ENCODE assay signal across 8 cellular contexts in the genomic region with DNA sequence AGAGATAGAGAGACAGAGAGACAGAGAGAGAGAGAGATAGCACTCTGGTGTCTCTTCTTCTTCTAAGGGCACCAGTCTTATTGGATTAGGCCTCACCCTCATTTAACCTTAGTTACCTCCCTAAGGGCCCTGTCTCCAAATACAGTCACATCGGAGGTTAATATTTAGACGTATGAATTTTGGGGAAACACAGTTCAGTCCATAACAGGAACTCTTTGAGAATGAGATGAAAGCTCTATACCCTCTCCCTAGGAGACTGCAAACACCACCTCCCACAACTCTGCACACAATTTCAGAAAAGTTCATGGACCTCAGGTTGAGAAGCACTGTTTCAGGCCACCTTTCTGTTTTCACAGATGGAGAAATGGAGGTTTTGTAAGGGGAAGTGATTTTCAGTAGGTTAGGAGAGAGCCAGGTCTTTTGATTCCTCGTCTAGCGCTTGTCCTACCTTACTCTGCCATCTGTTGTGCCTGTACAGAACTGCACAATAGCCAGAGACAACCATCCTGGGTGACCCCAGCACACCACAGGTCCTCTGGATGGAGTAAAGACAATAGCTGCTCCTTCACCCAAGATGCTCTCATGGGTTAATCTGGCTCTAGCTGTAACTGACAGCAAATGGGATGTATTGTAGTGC. TPM values are rescaled to one million over a fixed set of nuclear protein-coding genes. Genes with fewer than 3 reads are reported as not detected.
DNase-seq lines count a peak whose midpoint lies in the region; ATAC-seq and TF ChIP-seq lines count a peak whose summit lies in the region.

No MANE protein-coding gene starts in this region.

- ATAC-seq in GM19025 (IDR thresholded peaks at IDR 0.05; ENCODE audit: low read depth, unreplicated experiment) = peak; percentile 83
- peak; percentile 83 for ATAC-seq in HG03378 (IDR thresholded peaks at IDR 0.05; ENCODE audit: unreplicated experiment)
- ATAC-seq in stimulated activated naive B cell treated with anti-CD40 and anti-IgM and Interleukin-4, amounts not matched to agents 10 μg/mL and 1 μg/mL and 100 μg/mL, for 72 hours (replicated peaks) = peak; percentile 91 to 92
- no peak for ATAC-seq in gastroesophageal sphincter

- H3K9me3 ChIP-seq in gastroesophageal sphincter = no peaks in the 10 kb centered on the region

- H3K27me3 ChIP-seq in gastroesophageal sphincter = no peaks in the 10 kb centered on the region

- H3K4me1 ChIP-seq in gastroesophageal sphincter = no peaks in the 10 kb centered on the region

- TF ChIP-seq POLR2A in gastroesophageal sphincter (IDR thresholded peaks at IDR 0.05) = no peak

- no peak overlapping the region for H3K4me3 ChIP-seq in gastroesophageal sphincter

- H3K27me3 Mint-ChIP-seq in activated naive CD4-positive, alpha-beta T cell treated with anti-CD3 and anti-CD28 coated beads, Interleukin-2, amount 50 U/mL, for 24 hours = no peaks in the 10 kb centered on the region
- H3K27me3 Mint-ChIP-seq in stimulated activated naive B cell treated with anti-CD40 and anti-IgM and Interleukin-4, amounts not matched to agents 10 μg/mL and 1 μg/mL and 100 μg/mL, for 72 hours = no peaks in the 10 kb centered on the region

- H3K4me1 Mint-ChIP-seq in activated naive CD4-positive, alpha-beta T cell treated with anti-CD3 and anti-CD28 coated beads, Interleukin-2, amount 50 U/mL, for 24 hours = peaks cover 13% of the 10 kb centered on the region
- H3K4me1 Mint-ChIP-seq in stimulated activated naive B cell treated with anti-CD40 and anti-IgM and Interleukin-4, amounts not matched to agents 10 μg/mL and 1 μg/mL and 100 μg/mL, for 72 hours = peaks cover 3 to 5% of the 10 kb centered on the region in 2 donors

- H3K36me3 ChIP-seq in gastroesophageal sphincter = no peaks in the 10 kb centered on the region

- H3K27ac ChIP-seq in gastroesophageal sphincter = no peak overlapping the region

- DNase-seq in DMS53 (lab: John Stamatoyannopoulos, UW) (peak; percentile 66), NCI-H1105 treated with DMSO at 0.1 percent for 48 hours (lab: John Stamatoyannopoulos, UW) (no peak)
- DNase-seq in stimulated activated naive B cell treated with anti-CD40 and anti-IgM and Interleukin-4, amounts not matched to agents 10 μg/mL and 1 μg/mL and 100 μg/mL, for 72 hours = no peak
- no peak for DNase-seq in stimulated activated CD8-positive, alpha-beta memory T cell treated with anti-CD3 and anti-CD28 coated beads, Interleukin-4, amount 100 ng/mL, for 48 hours

- no peaks in the 10 kb centered on the region for H3K9me3 Mint-ChIP-seq in activated naive CD4-positive, alpha-beta T cell treated with anti-CD3 and anti-CD28 coated beads, Interleukin-2, amount 50 U/mL, for 24 hours
- peaks cover 0 to 5% of the 10 kb centered on the region in 2 donors for H3K9me3 Mint-ChIP-seq in stimulated activated naive B cell treated with anti-CD40 and anti-IgM and Interleukin-4, amounts not matched to agents 10 μg/mL and 1 μg/mL and 100 μg/mL, for 72 hours

- H3K36me3 Mint-ChIP-seq in activated naive CD4-positive, alpha-beta T cell treated with anti-CD3 and anti-CD28 coated beads, Interleukin-2, amount 50 U/mL, for 24 hours = no peaks in the 10 kb centered on the region
- no peaks in the 10 kb centered on the region for H3K36me3 Mint-ChIP-seq in stimulated activated naive B cell treated with anti-CD40 and anti-IgM and Interleukin-4, amounts not matched to agents 10 μg/mL and 1 μg/mL and 100 μg/mL, for 72 hours

- no peak for TF ChIP-seq EP300 in gastroesophageal sphincter (IDR thresholded peaks at IDR 0.05)

- no peak overlapping the region for H3K4me3 Mint-ChIP-seq in activated naive CD4-positive, alpha-beta T cell treated with anti-CD3 and anti-CD28 coated beads, Interleukin-2, amount 50 U/mL, for 24 hours
- no peak overlapping the region for H3K4me3 Mint-ChIP-seq in stimulated activated naive B cell treated with anti-CD40 and anti-IgM and Interleukin-4, amounts not matched to agents 10 μg/mL and 1 μg/mL and 100 μg/mL, for 72 hours

- peak overlapping the region; percentile 70 for H3K27ac Mint-ChIP-seq in activated naive CD4-positive, alpha-beta T cell treated with anti-CD3 and anti-CD28 coated beads, Interleukin-2, amount 50 U/mL, for 24 hours
- no peak overlapping the region for H3K27ac Mint-ChIP-seq in stimulated activated naive B cell treated with anti-CD40 and anti-IgM and Interleukin-4, amounts not matched to agents 10 μg/mL and 1 μg/mL and 100 μg/mL, for 72 hours

- TF ChIP-seq CTCF in gastroesophageal sphincter (IDR thresholded peaks at IDR 0.05) = no peak

- WGBS in gastroesophageal sphincter (ENCODE audit: low coverage in 1 of 2), 2 donors = 63% methylated on average over 4 of the region's 4 CpGs; no CpG with 5 or more reads in 1 of the 2 donors

RNA-seq across cellular contexts. Expression of gene CXCR3, which starts 32.1 kb away (rescaled TPM):
- total RNA-seq in gastroesophageal sphincter = under 1 TPM in 1 of 4 donors, not detected in 3; 0.54 TPM
